8 cellular contexts compared by ENCODE assay signal in genomic region chr9:136787690-136788400, GRCh38. TPM values are rescaled to one million over a fixed set of nuclear protein-coding genes. Genes with fewer than 3 reads are reported as not detected.
DNase-seq lines count a peak whose midpoint lies in the region; ATAC-seq and TF ChIP-seq lines count a peak whose summit lies in the region.

No MANE protein-coding gene starts in this region.

- H3K27ac ChIP-seq in GM23338 (ENCODE audit: low read depth): no peak overlapping the region
- peak overlapping the region; percentile 97 to 100 for H3K27ac ChIP-seq in mucosa of rectum (ENCODE audit: low read depth in 2 of 2, low read length in 2 of 2)

- intact Hi-C loops in activated CD4-positive, alpha-beta memory T cell treated with anti-CD3 and anti-CD28 coated beads for 36 hours (cut with micrococcal nuclease): loop anchor here (1.0 to 5.0 kb wide), 2 partner anchors 204 to 247 kb away; partner anchors contain the start of gene PAXX

- H4K20me1 ChIP-seq in GM23338 (replicated peaks; ENCODE audit: insufficient read depth): peaks cover 9% of the 10 kb centered on the region

- no peaks in the 10 kb centered on the region for H3K9me3 ChIP-seq in mucosa of rectum (ENCODE audit: control insufficient read depth in 2 of 2, low read length in 2 of 2)

- POLR2A ChIA-PET in activated CD4-positive, alpha-beta memory T cell treated with anti-CD3 and anti-CD28 coated beads for 36 hours (lab: Charles Lee): no interaction called here

- ATAC-seq in GM23338 (peak; percentile 18), GM21737 (IDR thresholded peaks at IDR 0.05; ENCODE audit: unreplicated experiment) (no peak)
- no peak for ATAC-seq in effector memory CD8-positive, alpha-beta T cell (replicated peaks)
- ATAC-seq in stimulated activated naive CD8-positive, alpha-beta T cell treated with anti-CD3 and anti-CD28 coated beads, Interleukin-15, Interleukin-2, amounts not matched to agents 100 U/mL and 50 U/mL, for 24 hours: no peak

- H3K27ac Mint-ChIP-seq in GM23338: no peak overlapping the region
- no peak overlapping the region for H3K27ac Mint-ChIP-seq in activated CD4-positive, alpha-beta memory T cell treated with anti-CD3 and anti-CD28 coated beads for 36 hours
- H3K27ac Mint-ChIP-seq in effector memory CD8-positive, alpha-beta T cell: no peak overlapping the region

- no peak overlapping the region for H3K4me2 ChIP-seq in GM23338

- H3K27me3 Mint-ChIP-seq in GM23338 (ENCODE audit: insufficient read depth, low read depth, poor library complexity): peaks cover 7% of the 10 kb centered on the region
- peaks cover 1% of the 10 kb centered on the region for H3K27me3 Mint-ChIP-seq in activated CD4-positive, alpha-beta memory T cell treated with anti-CD3 and anti-CD28 coated beads for 36 hours
- H3K27me3 Mint-ChIP-seq in effector memory CD8-positive, alpha-beta T cell: peaks cover 0 to 20% of the 10 kb centered on the region in 2 donors

- H3K9me3 Mint-ChIP-seq in GM23338: no peaks in the 10 kb centered on the region
- no peaks in the 10 kb centered on the region for H3K9me3 Mint-ChIP-seq in activated CD4-positive, alpha-beta memory T cell treated with anti-CD3 and anti-CD28 coated beads for 36 hours
- no peaks in the 10 kb centered on the region for H3K9me3 Mint-ChIP-seq in effector memory CD8-positive, alpha-beta T cell

- DNase-seq in AG08395 (ENCODE audit: low spot score) (peak; percentile 58), GM23338 (ENCODE audit: low spot score) (peak; percentile 92), NCI-H526 treated with DMSO at 0.1 percent for 48 hours (lab: John Stamatoyannopoulos, UW) (peak; percentile 13)
- DNase-seq in activated CD4-positive, alpha-beta memory T cell treated with anti-CD3 and anti-CD28 coated beads for 36 hours: peak; percentile 84
- peak; percentile 68 to 74 (median 70) for DNase-seq in effector memory CD8-positive, alpha-beta T cell
- peak; percentile 79 for DNase-seq in stimulated activated naive CD8-positive, alpha-beta T cell treated with anti-CD3 and anti-CD28 coated beads, Interleukin-15, Interleukin-2, amounts not matched to agents 100 U/mL and 50 U/mL, for 24 hours

- CTCF ChIA-PET in activated CD4-positive, alpha-beta memory T cell treated with anti-CD3 and anti-CD28 coated beads for 36 hours (lab: Charles Lee): interaction anchor here (0.6 to 3.3 kb wide), 16 partner anchors 10 to 308 kb away, joined by 3 to 16 read pairs (median 3); partner anchors contain the start of gene CLIC3

- no peak overlapping the region for H3K4me3 Mint-ChIP-seq in GM23338
- no peak overlapping the region for H3K4me3 Mint-ChIP-seq in activated CD4-positive, alpha-beta memory T cell treated with anti-CD3 and anti-CD28 coated beads for 36 hours
- no peak overlapping the region for H3K4me3 Mint-ChIP-seq in effector memory CD8-positive, alpha-beta T cell

- 0 out of 2 replicates have a peak, but pooled peaks cover 4% of the 10 kb centered on the region for H3K79me2 ChIP-seq in GM23338 (replicated peaks; ENCODE audit: insufficient read depth)

- no peaks in the 10 kb centered on the region for H3K9me2 ChIP-seq in GM23338 (ENCODE audit: insufficient read depth)

- 0 out of 2 replicates have a peak, but pooled peaks cover 3% of the 10 kb centered on the region for H3F3A ChIP-seq in GM23338 (replicated peaks; ENCODE audit: low read depth)

- H3K4me1 ChIP-seq in GM23338 (ENCODE audit: insufficient read depth) (peaks cover 4% of the 10 kb centered on the region; the same call in 1 of the 2 replicates), mucosa of rectum (ENCODE audit: control insufficient read depth in 2 of 2, insufficient read depth in 2 of 2, low read length in 2 of 2) (peaks cover 35 to 45% of the 10 kb centered on the region in 2 donors)

- H2AFZ ChIP-seq in GM23338: no peak overlapping the region

- H3K36me3 Mint-ChIP-seq in GM23338 (ENCODE audit: low read depth): peaks cover 5% of the 10 kb centered on the region; the same call in 2 of the 3 replicates
- H3K36me3 Mint-ChIP-seq in activated CD4-positive, alpha-beta memory T cell treated with anti-CD3 and anti-CD28 coated beads for 36 hours: no peaks in the 10 kb centered on the region
- peaks cover 9% of the 10 kb centered on the region for H3K36me3 Mint-ChIP-seq in effector memory CD8-positive, alpha-beta T cell (ENCODE audit: insufficient read depth)

- H3K36me3 ChIP-seq in GM23338 (ENCODE audit: insufficient read depth) (no peaks in the 10 kb centered on the region), mucosa of rectum (ENCODE audit: control insufficient read depth in 2 of 2, insufficient read depth in 2 of 2, low read length in 2 of 2) (peaks cover 0 to 3% of the 10 kb centered on the region in 2 donors)

- peaks cover 10% of the 10 kb centered on the region for H3K4me1 Mint-ChIP-seq in GM23338
- peaks cover 25% of the 10 kb centered on the region for H3K4me1 Mint-ChIP-seq in activated CD4-positive, alpha-beta memory T cell treated with anti-CD3 and anti-CD28 coated beads for 36 hours (ENCODE audit: low read depth)
- peaks cover 14 to 23% of the 10 kb centered on the region in 2 donors for H3K4me1 Mint-ChIP-seq in effector memory CD8-positive, alpha-beta T cell (ENCODE audit: low read depth in 2 of 2)

- TF ChIP-seq CTCF in GM23338 (conservative IDR thresholded peaks at IDR 0.05; ENCODE audit: low read depth in 2 of 2): peak; percentile 84 to 97

- H3K4me3 ChIP-seq in GM23338 (no peak overlapping the region), mucosa of rectum (ENCODE audit: low read length in 2 of 2) (peak overlapping the region; percentile 20 to 66)

- H3K27me3 ChIP-seq in GM23338 (ENCODE audit: insufficient read depth) (no peaks in the 10 kb centered on the region), mucosa of rectum (ENCODE audit: control insufficient read depth in 2 of 2, insufficient read depth in 2 of 2, low read length in 2 of 2) (peaks cover 0 to 3% of the 10 kb centered on the region in 2 donors)

- H3K9ac ChIP-seq in mucosa of rectum (ENCODE audit: low read depth in 1 of 2, low read length in 2 of 2): peak overlapping the region; percentile 68 to 75

TF ChIP-seq in GM23338, 12 proteins besides CTCF, POLR2A, EP300 and RAD21:
- no peak for TF ChIP-seq ZNF331 (CRISPR knock-in tag; IDR thresholded peaks at IDR 0.05; ENCODE audit: low read depth)
- TF ChIP-seq CREB1 (CRISPR knock-in tag; IDR thresholded peaks at IDR 0.05; ENCODE audit: low read depth): 0 out of 2 replicates have a peak, but pooled peaks have one; percentile 28
TF ChIP-seq in GM23338: peak in this region for 1.

RNA-seq across cellular contexts. Expression of gene TMEM141, which starts 3.3 kb away (rescaled TPM):
- 57.0 and 71.4 TPM in 2 replicates for total RNA-seq in GM23338 (2014; rRNA removed; shearing (Covaris generic))
- 90.0 and 90.5 TPM in 2 replicates for polyA plus RNA-seq in GM23338 (2016; fragmentation: Nextera tagmentation; extraction: Ambion mirVana)
- total RNA-seq in activated CD4-positive, alpha-beta memory T cell treated with anti-CD3 and anti-CD28 coated beads for 36 hours: 10 to 100 TPM; 42.3 to 45.2 TPM

RNA-seq across cellular contexts. Expression of gene CCDC183, which starts 8.3 kb away (rescaled TPM):
- 1.1 and 2.9 TPM in 2 replicates for total RNA-seq in GM23338 (2014; rRNA removed; shearing (Covaris generic))
- polyA plus RNA-seq in GM23338 (2016; fragmentation: Nextera tagmentation; extraction: Ambion mirVana): 1.2 and 1.6 TPM in 2 replicates
- under 1 TPM; 0.21 to 0.36 TPM for total RNA-seq in activated CD4-positive, alpha-beta memory T cell treated with anti-CD3 and anti-CD28 coated beads for 36 hours

RNA-seq across cellular contexts. Expression of gene RABL6, which starts 19.9 kb away (rescaled TPM):
- total RNA-seq in GM23338 (2014; rRNA removed; shearing (Covaris generic)): 117 and 127 TPM in 2 replicates
- 59.1 and 66.7 TPM in 2 replicates for polyA plus RNA-seq in GM23338 (2016; fragmentation: Nextera tagmentation; extraction: Ambion mirVana)
- 10 to 100 TPM; 83.4 to 85.3 TPM for total RNA-seq in activated CD4-positive, alpha-beta memory T cell treated with anti-CD3 and anti-CD28 coated beads for 36 hours

RNA-seq across cellular contexts. Expression of gene LCN15, which starts 23.5 kb away (rescaled TPM):
- 0.54 and 0.90 TPM in 2 replicates for total RNA-seq in GM23338 (2014; rRNA removed; shearing (Covaris generic))
- 0.76 and 1.2 TPM in 2 replicates for polyA plus RNA-seq in GM23338 (2016; fragmentation: Nextera tagmentation; extraction: Ambion mirVana)
- total RNA-seq in activated CD4-positive, alpha-beta memory T cell treated with anti-CD3 and anti-CD28 coated beads for 36 hours: not detected

RNA-seq across cellular contexts. Expression of gene LCN8, which starts 29.8 kb away (rescaled TPM):
- not detected in 2 replicates for total RNA-seq in GM23338 (2014; rRNA removed; shearing (Covaris generic))
- polyA plus RNA-seq in GM23338 (2016; fragmentation: Nextera tagmentation; extraction: Ambion mirVana): not detected in 2 replicates
- not detected for total RNA-seq in activated CD4-positive, alpha-beta memory T cell treated with anti-CD3 and anti-CD28 coated beads for 36 hours

Comparison
In these comparisons a context has a peak if more than half of its experiments do, and no peak if none do; other contexts are left out.
1. DNase-seq: peak in every context shown above with its lines; median percentile 92 in GM23338; 84 in activated CD4-positive, alpha-beta memory T cell treated with anti-CD3 and anti-CD28 coated beads for 36 hours; 79 in stimulated activated naive CD8-positive, alpha-beta T cell treated with anti-CD3 and anti-CD28 coated beads, Interleukin-15, Interleukin-2, amounts not matched to agents 100 U/mL and 50 U/mL, for 24 hours; 70 in effector memory CD8-positive, alpha-beta T cell; 58 in AG08395; 13 in NCI-H526 treated with DMSO at 0.1 percent for 48 hours.